10 cellular contexts compared by ENCODE assay signal in the genomic region with DNA sequence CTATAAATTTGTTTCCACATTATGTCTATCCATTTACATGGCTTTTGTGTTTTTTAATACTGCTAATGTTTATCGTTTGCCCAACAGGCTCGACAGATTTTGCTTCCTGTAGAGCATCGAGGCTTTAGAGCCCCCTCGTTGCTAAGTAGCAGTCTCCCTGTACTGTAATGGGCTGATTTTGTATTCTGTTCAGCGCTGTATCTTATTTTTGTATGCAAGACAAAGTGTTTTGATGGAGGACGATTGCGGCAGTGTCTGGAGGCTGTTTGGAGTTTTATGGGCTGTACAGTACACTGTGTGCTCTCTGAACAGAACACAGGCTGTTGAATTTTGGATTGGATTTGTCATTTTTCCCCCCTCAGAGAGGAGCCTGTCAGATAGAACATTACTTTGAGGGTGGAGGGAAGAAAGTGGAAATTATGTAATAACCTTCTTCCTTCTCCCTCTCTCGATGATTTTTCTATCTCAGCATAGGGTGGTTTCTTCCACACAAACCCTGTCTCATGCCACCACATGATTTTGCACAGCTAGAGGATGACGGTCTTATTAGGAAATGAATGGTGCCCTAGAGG.
DNase-seq lines count a peak whose midpoint lies in the region; ATAC-seq and TF ChIP-seq lines count a peak whose summit lies in the region.
"Had no signal": no experiment of that assay in that cellular context is flagged by ENCODE, and none has a peak within 500 bp of the region (broad histone marks: within the 10 kb centered on the region; RNA-seq: fewer than 3 reads in every experiment).

No MANE protein-coding gene starts in this region.

- H3K4me1 Mint-ChIP-seq in nephron progenitor cell: peaks cover 99% of the 10 kb centered on the region

- H3K9me3 Mint-ChIP-seq in nephron progenitor cell: no peaks in the 10 kb centered on the region

- TF ChIP-seq CTCF in nephron progenitor cell (IDR thresholded peaks at IDR 0.05) (no peak), uterus (IDR thresholded peaks at IDR 0.05) (no peak)

- no peak for DNase-seq in Right ventricle myocardium inferior (ENCODE audit: missing footprints)
- DNase-seq in cardiac septum (ENCODE audit: low spot score): no peak
- DNase-seq in nephron progenitor cell: no peak
- DNase-seq in uterus: peak; percentile 67 to 89
- no peak for DNase-seq in mesenteric fat pad (ENCODE audit: low spot score)
- no peak for DNase-seq in RKO (ENCODE audit: low spot score)
- no peak for DNase-seq in AG08396 (ENCODE audit: low spot score)
- DNase-seq: activated CD4-positive, alpha-beta T cell treated with anti-CD3 and anti-CD28 coated beads, Interleukin-2, amount 10 ng/mL, durations not matched to agents 7 days and 5 days; NCI-H1930 had no signal

- H3K4me3 ChIP-seq in esophagus (ENCODE audit: low read depth in 1 of 2, low read length in 2 of 2): no peak overlapping the region
- H3K4me3 ChIP-seq in uterus: no peak overlapping the region

- intact Hi-C loops in Right ventricle myocardium inferior (cut with DNase I) (loop anchor here (2.0 to 5.0 kb wide), 2 partner anchors 52 to 93 kb away; no protein-coding TSS in a partner anchor), cardiac septum (cut with DNase I) (loop anchor here (2.0 to 5.0 kb wide), 2 partner anchors 31 to 87 kb away; no protein-coding TSS in a partner anchor), uterus (cut with DNase I; ENCODE audit: low total_unique reads) (loop anchor here (10.0 kb wide), 1 partner anchor 91 kb away; no protein-coding TSS in a partner anchor)

- no peaks in the 10 kb centered on the region for H3K36me3 ChIP-seq in esophagus (ENCODE audit: control insufficient read depth in 2 of 2, insufficient read depth in 2 of 2, low read length in 1 of 2)
- H3K36me3 ChIP-seq in uterus: no peaks in the 10 kb centered on the region

- H3K4me1 ChIP-seq in esophagus (ENCODE audit: control insufficient read depth in 2 of 2, insufficient read depth in 2 of 2, low read length in 1 of 2) (peaks cover 12 to 51% of the 10 kb centered on the region in 2 donors), uterus (peaks cover 46 to 66% of the 10 kb centered on the region in 2 donors)

- TF ChIP-seq POLR2A in uterus (IDR thresholded peaks at IDR 0.05): no peak

- H3K36me3 Mint-ChIP-seq in nephron progenitor cell (ENCODE audit: low read depth): no peaks in the 10 kb centered on the region

- H3K27me3 ChIP-seq in esophagus (ENCODE audit: control insufficient read depth in 1 of 2, insufficient read depth in 2 of 2, low read length in 2 of 2) (no peaks in the 10 kb centered on the region), uterus (no peaks in the 10 kb centered on the region)

- H3K4me3 Mint-ChIP-seq in nephron progenitor cell: peak overlapping the region; percentile 29
- H3K4me3 Mint-ChIP-seq: activated CD4-positive, alpha-beta T cell treated with anti-CD3 and anti-CD28 coated beads, Interleukin-2, amount 10 ng/mL, durations not matched to agents 7 days and 5 days had no signal

- peaks cover 5% of the 10 kb centered on the region for H3K27me3 Mint-ChIP-seq in nephron progenitor cell (ENCODE audit: low read depth, poor library complexity)
- H3K27me3 Mint-ChIP-seq: activated CD4-positive, alpha-beta T cell treated with anti-CD3 and anti-CD28 coated beads, Interleukin-2, amount 10 ng/mL, durations not matched to agents 7 days and 5 days had no signal

- ATAC-seq in Right ventricle myocardium inferior: peak; percentile 51

- 36 to 50% methylated on average over 9 of the region's 9 CpGs for WGBS in esophagus, 2 donors

- H3K9me3 ChIP-seq in esophagus (ENCODE audit: control insufficient read depth in 2 of 2, insufficient read depth in 1 of 2, low read depth in 1 of 2, low read length in 1 of 2): no peaks in the 10 kb centered on the region
- H3K9me3 ChIP-seq in uterus: no peaks in the 10 kb centered on the region

- H3K27ac ChIP-seq in esophagus (ENCODE audit: low read depth in 2 of 2, low read length in 1 of 2) (peak overlapping the region; percentile 89 to 99), uterus (peak overlapping the region; percentile 98 to 100)

- H3K27ac Mint-ChIP-seq in nephron progenitor cell: peak overlapping the region; percentile 80

Comparison
In these comparisons a context has a peak if more than half of its experiments do, and no peak if none do; other contexts are left out.
1. DNase-seq: peak in uterus (2 of 2); none in Right ventricle myocardium inferior (single experiment), cardiac septum (single experiment), nephron progenitor cell (single experiment), mesenteric fat pad (single experiment), RKO (single experiment) and AG08396 (single experiment).